Comparison of ENCODE assay signal across 25 cellular contexts in genomic region chr9:72327631-72328030, GRCh38. TPM values are rescaled to one million over a fixed set of nuclear protein-coding genes. Genes with fewer than 3 reads are reported as not detected.
A peak's percentile ranks its signal among the peaks of the same experiment; 100 is the strongest.
DNase-seq lines count a peak whose midpoint lies in the region; ATAC-seq, FAIRE-seq and TF ChIP-seq lines count a peak whose summit lies in the region.
"Had no signal": no experiment of that assay in that cellular context is flagged by ENCODE, and none has a peak within 500 bp of the region (broad histone marks: within the 10 kb centered on the region; RNA-seq: fewer than 3 reads in every experiment).

No MANE protein-coding gene starts in this region.

- no peaks in the 10 kb centered on the region for H3K9me3 ChIP-seq in spleen

- DNase-seq in GM12891 (ENCODE audit: insufficient read length, low spot score) = no peak
- no peak for DNase-seq in spleen
- no peak for DNase-seq in NCI-H1092 (lab: John Stamatoyannopoulos, UW)
- DNase-seq: activated CD8-positive, alpha-beta T cell treated with anti-CD3 and anti-CD28 coated beads, Interleukin-2, amount 10 ng/mL, durations not matched to agents 7 days and 5 days; anterior cingulate cortex; DMS79; H9; heart right ventricle; NCI-H2107; NCI-H446; NCI-H748 treated with DMSO at 0.1 percent for 48 hours; right cardiac atrium; stimulated activated CD4-positive, alpha-beta T cell treated with anti-CD3 and anti-CD28 coated beads, Interleukin-1b, Interleukin-23, amount 100 ng/mL, for 48 hours; stimulated activated naive CD8-positive, alpha-beta T cell treated with anti-CD3 and anti-CD28 coated beads, Interleukin-15, Interleukin-2, amounts not matched to agents 100 U/mL and 50 U/mL, for 24 hours had no signal

- H3K36me3 ChIP-seq in spleen = no peaks in the 10 kb centered on the region
- H3K36me3 ChIP-seq: heart right ventricle had no signal

- H3K27me3 ChIP-seq in spleen (replicated peaks in 1 of 7) = no peaks in the 10 kb centered on the region
- H3K27me3 ChIP-seq: heart right ventricle had no signal

- H3K4me1 ChIP-seq in spleen = no peaks in the 10 kb centered on the region
- H3K4me1 ChIP-seq: heart right ventricle had no signal

- TF ChIP-seq CTCF in spleen (IDR thresholded peaks at IDR 0.05 in 8 of 11, conservative IDR thresholded peaks at IDR 0.05 in 3 of 11) = no peak

- intact Hi-C loops in spleen (cut with DNase I; ENCODE audit: low total_unique reads) = no loop called here

- no peak overlapping the region for H3K4me3 ChIP-seq in spleen
- H3K4me3 ChIP-seq: heart right ventricle, smooth muscle cell had no signal

- FAIRE-seq in GM12891 (lab: Jason Lieb, UNC) = no peak
- FAIRE-seq: bronchial epithelial cell, frontal cortex, G401.6, keratinocyte had no signal

- no peak overlapping the region for H3K27ac ChIP-seq in spleen
- H3K27ac ChIP-seq: heart right ventricle had no signal

- WGBS in spleen, 5 donors = 80 to 88% (median 84%) methylated on average over 10 of the region's 10 CpGs

- ATAC-seq in GM19351 (IDR thresholded peaks at IDR 0.05; ENCODE audit: unreplicated experiment) (peak; percentile 75), HG02870 (IDR thresholded peaks at IDR 0.05; ENCODE audit: unreplicated experiment) (peak; percentile 69), HG03571 (IDR thresholded peaks at IDR 0.05; ENCODE audit: unreplicated experiment) (peak; percentile 57), HG03521 (IDR thresholded peaks at IDR 0.05; ENCODE audit: unreplicated experiment) (no peak), GM19035 (IDR thresholded peaks at IDR 0.05; ENCODE audit: unreplicated experiment) (no peak)
- ATAC-seq: activated CD8-positive, alpha-beta T cell treated with anti-CD3 and anti-CD28 coated beads, Interleukin-2, amount 10 ng/mL, durations not matched to agents 7 days and 5 days; activated T-helper 17 cell treated with anti-CD3 and anti-CD28 coated beads, Interleukin-2, amount 50 U/mL, for 72 hours; heart right ventricle; right cardiac atrium; stimulated activated naive CD8-positive, alpha-beta T cell treated with anti-CD3 and anti-CD28 coated beads, Interleukin-15, Interleukin-2, amounts not matched to agents 100 U/mL and 50 U/mL, for 24 hours had no signal

- no peak for TF ChIP-seq POLR2A in GM12891 (IDR thresholded peaks at IDR 0.05; ENCODE audit: low read depth, low read length)
- no peak for TF ChIP-seq POLR2A in spleen (IDR thresholded peaks at IDR 0.05)

TF ChIP-seq in GM12891, 5 proteins besides CTCF, POLR2A, EP300 and RAD21:
- TF ChIP-seq POLR2AphosphoS5 (IDR thresholded peaks at IDR 0.05; ENCODE audit: low read depth, low read length) = no peak
- peak; percentile 78 for TF ChIP-seq SPI1 (IDR thresholded peaks at IDR 0.05; ENCODE audit: low read depth, low read length)

RNA-seq across cellular contexts. Expression of gene ZFAND5, which starts 37.4 kb away (rescaled TPM):
- 73.4 TPM for polyA plus RNA-seq in GM12891 (2012; ENCODE audit: low read depth, missing spikeins)
- 100 to 1,000 TPM; 133 to 238 (median 153) TPM for total RNA-seq in spleen
- 10 to 100 TPM; 69.6 to 81.7 (median 70.7) TPM for polyA plus RNA-seq in spleen

Comparison
In these comparisons a context has a peak if more than half of its experiments do, and no peak if none do; other contexts are left out.
1. ATAC-seq: peak in GM19351 (single experiment), HG02870 (single experiment) and HG03571 (single experiment); none in HG03521 (single experiment) and GM19035 (single experiment).